23 cellular contexts compared by ENCODE assay signal in genomic region chr13:85108356-85108755, GRCh38.
A peak's percentile ranks its signal among the peaks of the same experiment; 100 is the strongest.
DNase-seq lines count a peak whose midpoint lies in the region; ATAC-seq, FAIRE-seq and TF ChIP-seq lines count a peak whose summit lies in the region.
"Had no signal": no experiment of that assay in that cellular context is flagged by ENCODE, and none has a peak within 500 bp of the region (broad histone marks: within the 10 kb centered on the region; RNA-seq: fewer than 3 reads in every experiment).

No MANE protein-coding gene starts in this region.

- H2BK5ac ChIP-seq in trophoblast cell (ENCODE audit: low read depth, low read length, poor library complexity) = no peak overlapping the region

- BruUV-seq in GM12878 (replicated peaks; lab: Mats Ljungman, UMichigan) = no TSS peak

- no peaks in the 10 kb centered on the region for H3K79me1 ChIP-seq in trophoblast cell (ENCODE audit: low read length)

- no peak overlapping the region for H3K4me3 ChIP-seq in DND-41 (ENCODE audit: low read depth in 1 of 2, low read length in 2 of 2)
- no peak overlapping the region for H3K4me3 ChIP-seq in GM12878
- no peak overlapping the region for H3K4me3 ChIP-seq in trophoblast cell (ENCODE audit: low read depth, low read length)
- H3K4me3 ChIP-seq in testis = no peak overlapping the region
- H3K4me3 ChIP-seq: esophagus muscularis mucosa, gastroesophageal sphincter, pancreas had no signal

- H3K36me3 ChIP-seq in DND-41 (ENCODE audit: insufficient read depth, low read length) (no peaks in the 10 kb centered on the region), GM12878 (ENCODE audit: control insufficient read depth in 2 of 2, insufficient read depth in 2 of 2, low read length in 1 of 2) (no peaks in the 10 kb centered on the region), trophoblast cell (ENCODE audit: control insufficient read depth in 1 of 2, insufficient read depth in 2 of 2, low read length in 2 of 2) (no peaks in the 10 kb centered on the region), testis (ENCODE audit: low read depth, missing control alignments) (no peaks in the 10 kb centered on the region)
- H3K36me3 ChIP-seq: esophagus muscularis mucosa, gastroesophageal sphincter, pancreas had no signal

- peak overlapping the region; percentile 9 for H4K91ac ChIP-seq in trophoblast cell (ENCODE audit: low read depth, low read length)

- H3K27ac ChIP-seq in DND-41 (ENCODE audit: low read length) (no peak overlapping the region), GM12878 (ENCODE audit: control insufficient read depth, insufficient read depth) (no peak overlapping the region), trophoblast cell (ENCODE audit: low read depth, low read length) (no peak overlapping the region), testis (no peak overlapping the region), substantia nigra (ENCODE audit: low read depth, low read length, poor library complexity, severe bottlenecking) (no peak overlapping the region)
- H3K27ac ChIP-seq: esophagus muscularis mucosa, gastroesophageal sphincter, pancreas had no signal

- CTCF ChIA-PET in GM12878 (lab: Yijun Ruan, JAX) = no interaction called here

- H3K23ac ChIP-seq in trophoblast cell (ENCODE audit: low read length) = no peak overlapping the region

- POLR2A ChIA-PET in GM12878 (lab: Charles Lee) = no interaction called here

- H2AK5ac ChIP-seq in trophoblast cell (ENCODE audit: low read length) = no peak overlapping the region

- H3K4me2 ChIP-seq in DND-41 (ENCODE audit: insufficient read depth, low read length) = no peak overlapping the region
- H3K4me2 ChIP-seq in GM12878 (ENCODE audit: control insufficient read depth, insufficient read depth) = no peak overlapping the region
- no peak overlapping the region for H3K4me2 ChIP-seq in trophoblast cell (ENCODE audit: low read length)
- H3K4me2 ChIP-seq: SK-N-SH had no signal

- in situ Hi-C loops in GM12878 (cut with MboI) = no loop called here

- WGBS in GM12878 (ENCODE audit: insufficient coverage, insufficient replicate concordance, low lambda C conversion rate, missing lambda C conversion rate) = 0% methylated on average over 3 of the region's 3 CpGs
- WGBS in trophoblast cell (ENCODE audit: extremely low coverage, insufficient coverage, insufficient read length) = no CpG with 5 or more reads among the region's 3 CpGs
- WGBS in testis, 2 donors = 86 to 95% methylated on average over 1 to 3 of the region's 3 CpGs

- H3K27me3 ChIP-seq in DND-41 (ENCODE audit: insufficient read depth, low read length, poor library complexity) (no peaks in the 10 kb centered on the region), GM12878 (replicated peaks in 1 of 2; ENCODE audit: control insufficient read depth in 2 of 2, insufficient read depth in 2 of 2, low read length in 1 of 2) (no peaks in the 10 kb centered on the region), trophoblast cell (ENCODE audit: insufficient read depth, low read length) (no peaks in the 10 kb centered on the region), testis (no peaks in the 10 kb centered on the region)
- H3K27me3 ChIP-seq: esophagus muscularis mucosa, gastroesophageal sphincter, pancreas had no signal

- H4K20me1 ChIP-seq in DND-41 (ENCODE audit: insufficient read depth, low read length) (no peaks in the 10 kb centered on the region), GM12878 (ENCODE audit: control insufficient read depth, insufficient read depth) (no peaks in the 10 kb centered on the region)

- H3K9me3 ChIP-seq in DND-41 (ENCODE audit: insufficient read depth, low read length, severe bottlenecking) = no peaks in the 10 kb centered on the region
- H3K9me3 ChIP-seq in GM12878 (replicated peaks; ENCODE audit: control insufficient read depth, insufficient read depth, low read length) = peaks cover 1% of the 10 kb centered on the region; the same call in 1 of the 3 replicates
- H3K9me3 ChIP-seq in trophoblast cell (ENCODE audit: insufficient read depth, low read depth, low read length) = peaks cover 2% of the 10 kb centered on the region
- no peaks in the 10 kb centered on the region for H3K9me3 ChIP-seq in testis
- H3K9me3 ChIP-seq: esophagus muscularis mucosa, gastroesophageal sphincter, pancreas, SK-N-SH had no signal

- no peak for TF ChIP-seq RAD21 in GM12878 (IDR thresholded peaks at IDR 0.05; ENCODE audit: insufficient read depth, low read depth, low read length)

- no peak overlapping the region for H2BK120ac ChIP-seq in trophoblast cell (ENCODE audit: insufficient read depth, low read length, poor library complexity)

- no peak for ATAC-seq in DND-41 (ENCODE audit: insufficient read depth, low read depth)
- ATAC-seq in GM12878 = peak; percentile 45
- no peak for ATAC-seq in GM21528 (IDR thresholded peaks at IDR 0.05; ENCODE audit: low FRiP score, unreplicated experiment)
- ATAC-seq in HG02981 (IDR thresholded peaks at IDR 0.05; ENCODE audit: unreplicated experiment) = no peak
- ATAC-seq: gastroesophageal sphincter; naive thymus-derived CD4-positive, alpha-beta T cell; Panc1; pancreas; sciatic nerve had no signal

- no peak overlapping the region for H4K12ac ChIP-seq in trophoblast cell (ENCODE audit: low read depth, low read length)

- no peak overlapping the region for H3K14ac ChIP-seq in trophoblast cell (ENCODE audit: low read length)

- no peak overlapping the region for H3K4ac ChIP-seq in trophoblast cell (ENCODE audit: low read depth, low read length)

- intact Hi-C loops in GM12878 (cut with micrococcal nuclease; ENCODE audit: unreplicated experiment) = no loop called here
- intact Hi-C loops in testis (cut with DNase I; ENCODE audit: low total_unique reads) = no loop called here

- RAD21 ChIA-PET in GM12878 (lab: Charles Lee; ENCODE audit: unreplicated experiment) = no interaction called here

- SMC1A ChIA-PET in GM12878 (lab: Charles Lee; ENCODE audit: uncharacterized antibody, unreplicated experiment) = no interaction called here

- H3K9ac ChIP-seq in DND-41 (ENCODE audit: low read depth, low read length) (no peak overlapping the region), GM12878 (ENCODE audit: control insufficient read depth, insufficient read depth, low read length) (no peak overlapping the region), trophoblast cell (ENCODE audit: low read length) (no peak overlapping the region)
- H3K9ac ChIP-seq: SK-N-SH had no signal

- H3K79me2 ChIP-seq in DND-41 (ENCODE audit: insufficient read depth, low read length) (no peaks in the 10 kb centered on the region), GM12878 (ENCODE audit: control insufficient read depth, insufficient read depth, low read length) (no peaks in the 10 kb centered on the region), trophoblast cell (ENCODE audit: control insufficient read depth, insufficient read depth, low read length, poor library complexity) (no peaks in the 10 kb centered on the region)

- no peak for TF ChIP-seq POLR2A in GM12878 (IDR thresholded peaks at IDR 0.05; ENCODE audit: low read depth, low read length)
- TF ChIP-seq POLR2A in testis (IDR thresholded peaks at IDR 0.05) = no peak

- H2BK12ac ChIP-seq in trophoblast cell (ENCODE audit: low read length) = no peak overlapping the region

- TF ChIP-seq CTCF in DND-41 (IDR thresholded peaks at IDR 0.05; ENCODE audit: borderline replicate concordance, extremely low read depth, low read length, poor library complexity, severe bottlenecking) = no peak
- no peak for TF ChIP-seq CTCF in GM12878 (IDR thresholded peaks at IDR 0.05 in 2 of 3, conservative IDR thresholded peaks at IDR 0.05 in 1 of 3; ENCODE audit: control insufficient read depth in 2 of 3, extremely low read depth in 1 of 3, insufficient read depth in 1 of 3, low read depth in 3 of 3, low read length in 3 of 3)
- TF ChIP-seq CTCF in testis (IDR thresholded peaks at IDR 0.05) = no peak

- no peak overlapping the region for H4K8ac ChIP-seq in trophoblast cell (ENCODE audit: low read depth, low read length)

- FAIRE-seq in GM12878 (lab: Jason Lieb, UNC) = no peak
- FAIRE-seq: HTR-8/SVneo, pancreas had no signal

- peak; percentile 4 for DNase-seq in DND-41
- peak; percentile 68 for DNase-seq in NCI-H1105 treated with DMSO at 0.1 percent for 48 hours (lab: John Stamatoyannopoulos, UW)
- no peak for DNase-seq in GM12878 (ENCODE audit: low read depth, low spot score)
- peak; percentile 22 to 70 for DNase-seq in trophoblast cell
- DNase-seq in testis = no peak
- no peak for DNase-seq in substantia nigra (lab: John Stamatoyannopoulos, UW)
- DNase-seq: activated B cell treated with CpG ODN at 0.5 μM for 24 hours; activated CD4-positive, alpha-beta memory T cell treated with anti-CD3 and anti-CD28 coated beads, Interleukin-2, amount 10 ng/mL, durations not matched to agents 7 days and 5 days; activated naive CD4-positive, alpha-beta T cell treated with anti-CD3 and anti-CD28 coated beads for 36 hours; activated T-cell treated with anti-CD3 and anti-CD28 coated beads, Interleukin-2, amount 50 U/mL, for 1 hour; DMS79; HCEC 1CT; naive thymus-derived CD4-positive, alpha-beta T cell; NCI-H1092; pancreas; SK-N-SH had no signal

- H2AFZ ChIP-seq in DND-41 (ENCODE audit: low read depth, low read length) (no peak overlapping the region), GM12878 (ENCODE audit: control insufficient read depth, low read depth, low read length) (no peak overlapping the region), trophoblast cell (ENCODE audit: insufficient read depth, low read length, poor library complexity) (no peak overlapping the region)

- TF ChIP-seq EP300 in GM12878 (IDR thresholded peaks at IDR 0.05; ENCODE audit: borderline replicate concordance in 1 of 2, control insufficient read depth in 1 of 2, low read depth in 2 of 2, low read length in 2 of 2) = no peak

- peaks cover 7% of the 10 kb centered on the region; the same call in 1 of the 2 replicates for H3K4me1 ChIP-seq in DND-41 (ENCODE audit: insufficient read depth, low read length)
- no peaks in the 10 kb centered on the region for H3K4me1 ChIP-seq in GM12878 (ENCODE audit: control insufficient read depth, insufficient read depth, low read length)
- H3K4me1 ChIP-seq in trophoblast cell (ENCODE audit: control insufficient read depth in 1 of 2, insufficient read depth in 2 of 2, low read length in 2 of 2) = no peaks in the 10 kb centered on the region
- no peaks in the 10 kb centered on the region for H3K4me1 ChIP-seq in testis
- H3K4me1 ChIP-seq: esophagus muscularis mucosa, gastroesophageal sphincter, pancreas had no signal

- H3K18ac ChIP-seq in trophoblast cell (ENCODE audit: low read length) = no peak overlapping the region

TF ChIP-seq in GM12878, 131 proteins besides CTCF, POLR2A, EP300 and RAD21 (continues in another document):
- TF ChIP-seq HDGF (IDR thresholded peaks at IDR 0.05) (no peak), PAX8 (IDR thresholded peaks at IDR 0.05) (no peak), E2F4 (IDR thresholded peaks at IDR 0.05; ENCODE audit: low read depth, low read length) (no peak)

Comparison
In these comparisons a context has a peak if more than half of its experiments do, and no peak if none do; other contexts are left out.
1. DNase-seq: peak in DND-41 (single experiment), NCI-H1105 treated with DMSO at 0.1 percent for 48 hours (single experiment) and trophoblast cell (2 of 2); none in GM12878 (single experiment), testis (single experiment) and substantia nigra (0 of 49).